Comparison of ENCODE assay signal across 9 cellular contexts in genomic region chr2:145411493-145411892, GRCh38.
A peak's percentile ranks its signal among the peaks of the same experiment; 100 is the strongest.
DNase-seq lines count a peak whose midpoint lies in the region; ATAC-seq and TF ChIP-seq lines count a peak whose summit lies in the region.
"Had no signal": no experiment of that assay in that cellular context is flagged by ENCODE, and none has a peak within 500 bp of the region (broad histone marks: within the 10 kb centered on the region; RNA-seq: fewer than 3 reads in every experiment).

No MANE protein-coding gene starts in this region.

- ATAC-seq in GM19372 (IDR thresholded peaks at IDR 0.05; ENCODE audit: low read depth, unreplicated experiment) (peak; percentile 96), HG03139 (IDR thresholded peaks at IDR 0.05; ENCODE audit: unreplicated experiment) (peak; percentile 85)

- BruUV-seq in MCF 10A (replicated peaks; lab: Mats Ljungman, UMichigan): no TSS peak

- H4K20me1 ChIP-seq in smooth muscle cell (ENCODE audit: low read depth): no peaks in the 10 kb centered on the region

- H3K9me3 Mint-ChIP-seq in MCF 10A (ENCODE audit: unreplicated experiment): peaks cover 22% of the 10 kb centered on the region

- peak; percentile 30 for DNase-seq in COR-L47 (lab: John Stamatoyannopoulos, UW)
- DNase-seq in Peyer's patch: peak in 2 of 3 donors; percentile 49 to 65
- no peak for DNase-seq in HAP-1 (ENCODE audit: low spot score in 2 of 2)
- no peak for DNase-seq in smooth muscle cell (lab: John Stamatoyannopoulos, UW; ENCODE audit: unreplicated experiment)
- no peak for DNase-seq in MCF 10A (ENCODE audit: unreplicated experiment)
- DNase-seq in activated CD4-positive, CD25-positive, alpha-beta regulatory T cell (lab: John Stamatoyannopoulos, UW): no peak

- no peaks in the 10 kb centered on the region for H3K36me3 ChIP-seq in Peyer's patch
- no peaks in the 10 kb centered on the region for H3K36me3 ChIP-seq in HAP-1 (replicated peaks)
- H3K36me3 ChIP-seq in smooth muscle cell (ENCODE audit: low read depth): no peaks in the 10 kb centered on the region

- no peaks in the 10 kb centered on the region for H3K4me1 Mint-ChIP-seq in MCF 10A (ENCODE audit: insufficient read depth, unreplicated experiment)

- H3K27me3 ChIP-seq in Peyer's patch (no peaks in the 10 kb centered on the region), HAP-1 (ENCODE audit: low read depth) (no peaks in the 10 kb centered on the region), smooth muscle cell (ENCODE audit: low read depth) (no peaks in the 10 kb centered on the region)

- POLR2A ChIA-PET in MCF 10A (lab: Yijun Ruan, JAX): no interaction called here

- no peak for TF ChIP-seq CTCF in Peyer's patch (IDR thresholded peaks at IDR 0.05)
- no peak for TF ChIP-seq CTCF in smooth muscle cell (IDR thresholded peaks at IDR 0.05; ENCODE audit: borderline replicate concordance, insufficient read depth, poor library complexity, severe bottlenecking)
- TF ChIP-seq CTCF in MCF 10A (IDR thresholded peaks at IDR 0.05; ENCODE audit: unreplicated experiment): no peak

- no peak overlapping the region for H3K4me3 Mint-ChIP-seq in MCF 10A (ENCODE audit: unreplicated experiment)

- no peak overlapping the region for H2AFZ ChIP-seq in smooth muscle cell (ENCODE audit: low read depth)

- no peak overlapping the region for H3K4me3 ChIP-seq in Peyer's patch
- H3K4me3 ChIP-seq in HAP-1: no peak overlapping the region
- H3K4me3 ChIP-seq in smooth muscle cell: no peak overlapping the region

- intact Hi-C loops in MCF 10A (cut with micrococcal nuclease): no loop called here

- no peaks in the 10 kb centered on the region for H3F3A ChIP-seq in smooth muscle cell (ENCODE audit: low read depth)

- no peak overlapping the region for H3K9ac ChIP-seq in smooth muscle cell (ENCODE audit: low read depth)

- in situ Hi-C loops in HAP-1 (cut with MboI; ENCODE audit: low sequenced_read_pairs): no loop called here

- no peaks in the 10 kb centered on the region for H3K27me3 Mint-ChIP-seq in MCF 10A (ENCODE audit: insufficient read depth, unreplicated experiment)

- H3K36me3 Mint-ChIP-seq in MCF 10A (ENCODE audit: insufficient read depth, unreplicated experiment): no peaks in the 10 kb centered on the region

- no peaks in the 10 kb centered on the region for H3K9me3 ChIP-seq in Peyer's patch
- no peaks in the 10 kb centered on the region for H3K9me3 ChIP-seq in HAP-1
- no peaks in the 10 kb centered on the region for H3K9me3 ChIP-seq in smooth muscle cell (replicated peaks; ENCODE audit: low read depth)

- CTCF ChIA-PET in MCF 10A (lab: Yijun Ruan, JAX): interaction anchor here (0.5 to 1.4 kb wide), 2 partner anchors 225 to 962 kb away, joined by 3 read pairs; no protein-coding TSS in a partner anchor

- 71% methylated on average over 4 of the region's 4 CpGs for WGBS in smooth muscle cell (ENCODE audit: low lambda C conversion rate)

- H3K27ac ChIP-seq in Peyer's patch: peak overlapping the region in 1 of 4 donors; percentile 33
- no peak overlapping the region for H3K27ac ChIP-seq in smooth muscle cell (ENCODE audit: low read depth)

- H3K4me1 ChIP-seq in Peyer's patch (peaks cover 0 to 3% (median 0%) of the 10 kb centered on the region in 4 donors), HAP-1 (no peaks in the 10 kb centered on the region), smooth muscle cell (ENCODE audit: low read depth) (no peaks in the 10 kb centered on the region)

- TF ChIP-seq POLR2A in Peyer's patch (IDR thresholded peaks at IDR 0.05): no peak

- no peak overlapping the region for H3K4me2 ChIP-seq in smooth muscle cell

- no peaks in the 10 kb centered on the region for H3K79me2 ChIP-seq in smooth muscle cell (ENCODE audit: low read depth)

- no peak overlapping the region for H3K27ac Mint-ChIP-seq in MCF 10A (ENCODE audit: low read depth, unreplicated experiment)
- H3K27ac Mint-ChIP-seq: progenitor cell of endocrine pancreas had no signal

Comparison
In these comparisons a context has a peak if more than half of its experiments do, and no peak if none do; other contexts are left out.
1. DNase-seq: peak in COR-L47 (single experiment) and Peyer's patch (2 of 3); none in HAP-1 (0 of 2), smooth muscle cell (single experiment), MCF 10A (single experiment) and activated CD4-positive, CD25-positive, alpha-beta regulatory T cell (0 of 4).